Comparison of ENCODE assay signal across 14 cellular contexts in the genomic region with DNA sequence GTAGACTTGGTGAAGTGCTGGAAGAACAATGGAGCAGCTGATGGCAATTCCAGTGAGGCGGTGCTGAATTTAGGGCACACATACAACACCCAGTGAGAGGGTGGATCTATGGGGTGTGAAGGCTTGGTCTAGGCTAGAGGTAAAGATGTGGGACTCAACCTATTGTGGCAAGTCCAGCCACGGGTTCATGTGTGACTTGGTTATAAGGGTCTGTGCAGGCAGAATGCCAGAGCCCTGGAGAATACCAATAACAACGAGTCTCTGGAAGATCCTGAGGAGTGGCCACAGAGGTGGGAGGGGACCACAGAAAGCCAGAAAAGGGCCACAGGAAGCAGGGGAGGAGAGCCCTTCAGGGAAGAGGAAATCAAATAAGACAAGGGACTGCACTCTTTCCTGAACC. TPM values are rescaled to one million over a fixed set of nuclear protein-coding genes. Genes with fewer than 3 reads are reported as not detected.
DNase-seq lines count a peak whose midpoint lies in the region; ATAC-seq and TF ChIP-seq lines count a peak whose summit lies in the region.
"Had no signal": no experiment of that assay in that cellular context is flagged by ENCODE, and none has a peak within 500 bp of the region (broad histone marks: within the 10 kb centered on the region; RNA-seq: fewer than 3 reads in every experiment).

No MANE protein-coding gene starts in this region.

- no peak overlapping the region for H3K4me2 ChIP-seq in smooth muscle cell

- no peaks in the 10 kb centered on the region for H3K9me3 Mint-ChIP-seq in Calu3 (ENCODE audit: low read depth, unreplicated experiment)
- H3K9me3 Mint-ChIP-seq in activated CD8-positive, alpha-beta T cell treated with anti-CD3 and anti-CD28 coated beads for 36 hours = no peaks in the 10 kb centered on the region

- 85% methylated on average over 3 of the region's 3 CpGs for WGBS in smooth muscle cell (ENCODE audit: low lambda C conversion rate)

- ATAC-seq in activated CD8-positive, alpha-beta T cell treated with anti-CD3 and anti-CD28 coated beads for 36 hours = no peak
- ATAC-seq in lower lobe of right lung (peak; percentile 6 to 37), GM19023 (IDR thresholded peaks at IDR 0.05; ENCODE audit: unreplicated experiment) (no peak)
- ATAC-seq: foreskin keratinocyte had no signal

- no peak overlapping the region for H2AFZ ChIP-seq in smooth muscle cell (ENCODE audit: low read depth)

- H3K27me3 Mint-ChIP-seq in Calu3 (ENCODE audit: unreplicated experiment) = no peaks in the 10 kb centered on the region
- no peaks in the 10 kb centered on the region for H3K27me3 Mint-ChIP-seq in activated CD8-positive, alpha-beta T cell treated with anti-CD3 and anti-CD28 coated beads for 36 hours

- intact Hi-C loops in Calu3 (cut with micrococcal nuclease; ENCODE audit: unreplicated experiment) (no loop called here), lower lobe of right lung (cut with DNase I) (no loop called here)
- intact Hi-C loops in activated CD8-positive, alpha-beta T cell treated with anti-CD3 and anti-CD28 coated beads for 36 hours (cut with micrococcal nuclease) = loop anchor here (10.0 kb wide), 1 partner anchor 46 kb away; no protein-coding TSS in a partner anchor

- no peak overlapping the region for H3K4me3 ChIP-seq in lower lobe of right lung
- H3K4me3 ChIP-seq in smooth muscle cell = no peak overlapping the region
- no peak overlapping the region for H3K4me3 ChIP-seq in brain microvascular endothelial cell (ENCODE audit: low read depth, low read length)

- no peak overlapping the region for H3K4me3 Mint-ChIP-seq in Calu3 (ENCODE audit: low read depth, unreplicated experiment)
- no peak overlapping the region for H3K4me3 Mint-ChIP-seq in activated CD8-positive, alpha-beta T cell treated with anti-CD3 and anti-CD28 coated beads for 36 hours

- peaks cover 82% of the 10 kb centered on the region for H3K4me1 Mint-ChIP-seq in Calu3 (ENCODE audit: low read depth, unreplicated experiment)
- H3K4me1 Mint-ChIP-seq in activated CD8-positive, alpha-beta T cell treated with anti-CD3 and anti-CD28 coated beads for 36 hours (ENCODE audit: low read depth) = peaks cover 64% of the 10 kb centered on the region

- H3K9ac ChIP-seq in smooth muscle cell (ENCODE audit: low read depth) = no peak overlapping the region

- peak overlapping the region; percentile 28 for H3K27ac Mint-ChIP-seq in Calu3 (ENCODE audit: unreplicated experiment)
- H3K27ac Mint-ChIP-seq in activated CD8-positive, alpha-beta T cell treated with anti-CD3 and anti-CD28 coated beads for 36 hours = peak overlapping the region; percentile 26

- H3K4me1 ChIP-seq in lower lobe of right lung = peaks cover 60% of the 10 kb centered on the region
- peaks cover 59% of the 10 kb centered on the region for H3K4me1 ChIP-seq in smooth muscle cell (ENCODE audit: low read depth)

- DNase-seq in Calu3 = no peak
- no peak for DNase-seq in activated CD8-positive, alpha-beta T cell treated with anti-CD3 and anti-CD28 coated beads for 36 hours
- DNase-seq in lower lobe of right lung = no peak
- DNase-seq in smooth muscle cell (lab: John Stamatoyannopoulos, UW; ENCODE audit: unreplicated experiment) = no peak
- no peak for DNase-seq in brain microvascular endothelial cell
- no peak for DNase-seq in cerebellum (ENCODE audit: low spot score)
- DNase-seq in stimulated activated naive CD4-positive, alpha-beta T cell treated with Interleukin-2 at 50 U/mL for 16 hours (lab: John Stamatoyannopoulos, UW) = no peak
- DNase-seq: activated CD8-positive, alpha-beta memory T cell treated with anti-CD3 and anti-CD28 coated beads for 24 hours; effector CD4-positive, alpha-beta T cell; foreskin keratinocyte; NCI-H1105; NCI-H446 treated with DMSO at 0.1 percent for 48 hours had no signal

- peaks cover 100% of the 10 kb centered on the region for H4K20me1 ChIP-seq in smooth muscle cell (ENCODE audit: low read depth)

- H3K36me3 Mint-ChIP-seq in Calu3 (ENCODE audit: insufficient read depth, unreplicated experiment) = no peaks in the 10 kb centered on the region
- peaks cover 25% of the 10 kb centered on the region for H3K36me3 Mint-ChIP-seq in activated CD8-positive, alpha-beta T cell treated with anti-CD3 and anti-CD28 coated beads for 36 hours (ENCODE audit: low read depth)

- H3K36me3 ChIP-seq in lower lobe of right lung = no peaks in the 10 kb centered on the region
- H3K36me3 ChIP-seq in smooth muscle cell (ENCODE audit: low read depth) = no peaks in the 10 kb centered on the region
- peaks cover 2% of the 10 kb centered on the region for H3K36me3 ChIP-seq in brain microvascular endothelial cell (replicated peaks)
- H3K36me3 ChIP-seq: neutrophil had no signal

- in situ Hi-C loops in brain microvascular endothelial cell (cut with HindIII; ENCODE audit: low pct_ligation_motif_present, low sequenced_read_pairs) = no loop called here

- TF ChIP-seq CTCF in Calu3 (IDR thresholded peaks at IDR 0.05; ENCODE audit: unreplicated experiment) (no peak), lower lobe of right lung (IDR thresholded peaks at IDR 0.05) (no peak), smooth muscle cell (IDR thresholded peaks at IDR 0.05; ENCODE audit: borderline replicate concordance, insufficient read depth, poor library complexity, severe bottlenecking) (no peak), brain microvascular endothelial cell (IDR thresholded peaks at IDR 0.05; ENCODE audit: low read depth, low read length, missing control alignments) (no peak)
- no peak for TF ChIP-seq CTCF in activated CD8-positive, alpha-beta T cell treated with anti-CD3 and anti-CD28 coated beads for 36 hours (IDR thresholded peaks at IDR 0.05)

- H3K27ac ChIP-seq in lower lobe of right lung = peak overlapping the region; percentile 15
- H3K27ac ChIP-seq in smooth muscle cell (ENCODE audit: low read depth) = peak overlapping the region; percentile 96
- no peak overlapping the region for H3K27ac ChIP-seq in brain microvascular endothelial cell
- H3K27ac ChIP-seq: foreskin keratinocyte, neutrophil had no signal

- H3F3A ChIP-seq in smooth muscle cell (ENCODE audit: low read depth) = peaks cover 49% of the 10 kb centered on the region

- BruUV-seq in Calu3 (replicated peaks; lab: Mats Ljungman, UMichigan) = no TSS peak

- CTCF ChIA-PET in Calu3 (lab: Charles Lee) = no interaction called here
- CTCF ChIA-PET in activated CD8-positive, alpha-beta T cell treated with anti-CD3 and anti-CD28 coated beads for 36 hours (lab: Charles Lee) = no interaction called here

- peaks cover 97% of the 10 kb centered on the region for H3K79me2 ChIP-seq in smooth muscle cell (ENCODE audit: low read depth)

- POLR2A ChIA-PET in activated CD8-positive, alpha-beta T cell treated with anti-CD3 and anti-CD28 coated beads for 36 hours (lab: Charles Lee) = no interaction called here

- no peaks in the 10 kb centered on the region for H3K27me3 ChIP-seq in lower lobe of right lung (ENCODE audit: low read depth)
- H3K27me3 ChIP-seq in smooth muscle cell (ENCODE audit: low read depth) = no peaks in the 10 kb centered on the region
- no peaks in the 10 kb centered on the region for H3K27me3 ChIP-seq in brain microvascular endothelial cell (replicated peaks)
- H3K27me3 ChIP-seq: foreskin keratinocyte, neutrophil had no signal

- no peaks in the 10 kb centered on the region for H3K9me3 ChIP-seq in lower lobe of right lung
- no peaks in the 10 kb centered on the region for H3K9me3 ChIP-seq in smooth muscle cell (replicated peaks; ENCODE audit: low read depth)
- H3K9me3 ChIP-seq: neutrophil had no signal

RNA-seq across cellular contexts. Expression of a gene that starts 55.0 kb away (rescaled TPM):
- total RNA-seq in Calu3 (2022) = 49.1 and 51.3 TPM in 2 replicates
- 10 to 100 TPM; 54.4 to 60.2 TPM for total RNA-seq in activated CD8-positive, alpha-beta T cell treated with anti-CD3 and anti-CD28 coated beads for 36 hours
- 45.5 TPM for total RNA-seq in lower lobe of right lung
- total RNA-seq in smooth muscle cell = 109 and 149 TPM in 2 replicates
- 64.3 and 72.0 TPM in 2 replicates for polyA plus RNA-seq in smooth muscle cell
- 78.3 TPM for total RNA-seq in cerebellum

Comparison
In these comparisons a context has a peak if more than half of its experiments do, and no peak if none do; other contexts are left out.
1. ATAC-seq: peak in lower lobe of right lung (2 of 2); none in activated CD8-positive, alpha-beta T cell treated with anti-CD3 and anti-CD28 coated beads for 36 hours (single experiment) and GM19023 (single experiment).